Comparison of ENCODE assay signal across 23 cellular contexts in the genomic region with DNA sequence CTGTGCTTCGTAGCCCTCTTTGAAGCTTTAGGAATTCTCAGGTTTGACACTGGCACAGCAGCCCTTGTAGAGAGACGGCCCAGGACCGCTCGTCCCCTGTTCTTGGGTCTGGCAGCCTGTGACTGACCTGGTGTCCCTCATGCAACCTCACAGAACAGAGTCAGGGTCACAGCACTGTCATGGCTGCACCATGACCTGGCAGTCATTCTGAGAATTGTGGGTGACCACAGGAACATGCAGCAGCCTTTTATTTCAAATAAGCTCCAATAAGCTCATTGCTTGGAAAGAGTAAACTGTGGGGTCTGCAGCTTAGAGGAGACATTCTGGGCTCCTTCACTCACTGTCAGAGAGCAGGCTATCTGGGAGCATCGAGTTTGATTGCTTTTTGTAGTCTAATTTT.
"Had no signal": no experiment of that assay in that cellular context is flagged by ENCODE, and none has a peak within 500 bp of the region (broad histone marks: within the 10 kb centered on the region; RNA-seq: fewer than 3 reads in every experiment).

No MANE protein-coding gene starts in this region.

- H3K4me1 ChIP-seq: esophagus squamous epithelium, gastrocnemius medialis, pancreas, suprapubic skin, tibial nerve had no signal

- H3K27ac ChIP-seq: cardiac muscle cell, esophagus squamous epithelium, gastrocnemius medialis, pancreas, suprapubic skin, tibial nerve, VCaP had no signal

- H3K27me3 ChIP-seq: pancreas, tibial nerve had no signal

- DNase-seq: activated CD4-positive, alpha-beta T cell treated with anti-CD3 and anti-CD28 coated beads, Interleukin-2, amount 10 ng/mL, durations not matched to agents 24 days and 14 days; activated CD8-positive, alpha-beta T cell treated with anti-CD3 and anti-CD28 coated beads for 36 hours; activated gamma-delta T cell; activated naive CD4-positive, alpha-beta T cell treated with anti-CD3 and anti-CD28 coated beads, Interleukin-2, amount 50 U/mL, for 16 hours; activated naive CD8-positive, alpha-beta T cell treated with anti-CD3 and anti-CD28 coated beads, Interleukin-2, amount 50 U/mL, for 24 hours; activated T-cell treated with anti-CD3 and anti-CD28 coated beads, Interleukin-2, amount 50 U/mL, for 48 hours; cortex of kidney; endodermal cell; esophagus squamous epithelium; gastrocnemius medialis; hippocampal formation; left ventricle myocardium superior; mammary epithelial cell; nephron progenitor cell; pancreas; right cardiac atrium; stimulated activated CD4-positive, alpha-beta T cell treated with anti-CD3 and anti-CD28 coated beads, Interleukin-4, amount 100 ng/mL, for 24 hours had no signal

- H3K36me3 ChIP-seq: cardiac muscle cell, esophagus squamous epithelium, gastrocnemius medialis, pancreas, suprapubic skin, tibial nerve had no signal

- H3K4me1 Mint-ChIP-seq: activated CD4-positive, alpha-beta T cell treated with anti-CD3 and anti-CD28 coated beads, Interleukin-2, amount 10 ng/mL, durations not matched to agents 24 days and 14 days; activated naive CD8-positive, alpha-beta T cell treated with anti-CD3 and anti-CD28 coated beads, Interleukin-2, amount 50 U/mL, for 24 hours; nephron progenitor cell had no signal

- H3K4me3 Mint-ChIP-seq: activated CD4-positive, alpha-beta T cell treated with anti-CD3 and anti-CD28 coated beads, Interleukin-2, amount 10 ng/mL, durations not matched to agents 24 days and 14 days; activated CD8-positive, alpha-beta T cell treated with anti-CD3 and anti-CD28 coated beads for 36 hours; activated naive CD8-positive, alpha-beta T cell treated with anti-CD3 and anti-CD28 coated beads, Interleukin-2, amount 50 U/mL, for 24 hours; endodermal cell; nephron progenitor cell; stimulated activated naive CD8-positive, alpha-beta T cell treated with anti-CD3 and anti-CD28 coated beads, Interleukin-15, Interleukin-2, amounts not matched to agents 100 ng/mL and 50 ng/mL, for 24 hours; T-helper 2 cell treated with Interferon-gamma antibody and Interleukin-4, amounts not matched to agents 5 μg/mL and 100 μg/mL, for 36 hours had no signal

- H3K9me3 ChIP-seq: esophagus squamous epithelium, gastrocnemius medialis, pancreas, suprapubic skin, tibial nerve had no signal

- H3K4me3 ChIP-seq: cardiac muscle cell, esophagus squamous epithelium, gastrocnemius medialis, pancreas, suprapubic skin, tibial nerve had no signal

- H3K9me3 Mint-ChIP-seq: activated CD4-positive, alpha-beta T cell treated with anti-CD3 and anti-CD28 coated beads, Interleukin-2, amount 10 ng/mL, durations not matched to agents 24 days and 14 days; activated CD8-positive, alpha-beta T cell treated with anti-CD3 and anti-CD28 coated beads for 36 hours; activated naive CD8-positive, alpha-beta T cell treated with anti-CD3 and anti-CD28 coated beads, Interleukin-2, amount 50 U/mL, for 24 hours; endodermal cell; nephron progenitor cell; stimulated activated naive CD8-positive, alpha-beta T cell treated with anti-CD3 and anti-CD28 coated beads, Interleukin-15, Interleukin-2, amounts not matched to agents 100 ng/mL and 50 ng/mL, for 24 hours; T-helper 2 cell treated with Interferon-gamma antibody and Interleukin-4, amounts not matched to agents 5 μg/mL and 100 μg/mL, for 36 hours had no signal

- H3K27ac Mint-ChIP-seq: activated CD4-positive, alpha-beta T cell treated with anti-CD3 and anti-CD28 coated beads, Interleukin-2, amount 10 ng/mL, durations not matched to agents 24 days and 14 days; activated CD8-positive, alpha-beta T cell treated with anti-CD3 and anti-CD28 coated beads for 36 hours; activated naive CD8-positive, alpha-beta T cell treated with anti-CD3 and anti-CD28 coated beads, Interleukin-2, amount 50 U/mL, for 24 hours; endodermal cell; nephron progenitor cell; stimulated activated naive CD8-positive, alpha-beta T cell treated with anti-CD3 and anti-CD28 coated beads, Interleukin-15, Interleukin-2, amounts not matched to agents 100 ng/mL and 50 ng/mL, for 24 hours; T-helper 2 cell treated with Interferon-gamma antibody and Interleukin-4, amounts not matched to agents 5 μg/mL and 100 μg/mL, for 36 hours had no signal

- ATAC-seq: activated CD8-positive, alpha-beta T cell treated with anti-CD3 and anti-CD28 coated beads for 36 hours; activated naive CD8-positive, alpha-beta T cell treated with anti-CD3 and anti-CD28 coated beads, Interleukin-2, amount 50 U/mL, for 24 hours; gastrocnemius medialis; left ventricle myocardium superior; pancreas had no signal
